1 cellular context compared by ENCODE assay signal in the genomic region with DNA sequence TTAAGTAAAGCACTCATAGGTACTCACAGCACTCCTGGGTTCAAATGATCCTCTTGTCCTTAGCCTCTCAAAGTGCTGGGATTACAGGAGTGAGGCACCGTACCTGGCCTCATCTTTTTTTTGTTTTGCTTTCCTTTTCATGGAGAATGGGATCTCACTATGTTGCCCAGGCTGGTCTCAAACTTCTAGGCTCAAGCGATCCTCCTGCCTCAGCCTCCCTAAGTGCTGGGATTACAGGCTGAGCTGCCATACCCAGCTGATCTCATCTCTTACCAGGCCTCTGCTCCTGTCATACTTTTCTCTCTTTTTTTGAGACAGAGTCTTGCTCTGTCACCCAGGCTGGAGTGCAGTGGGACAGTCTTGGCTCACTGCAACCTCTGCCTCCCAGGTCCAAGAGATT.
A peak's percentile ranks its signal among the peaks of the same experiment; 100 is the strongest.
TF ChIP-seq lines count a peak whose summit lies in the region.

No MANE protein-coding gene starts in this region.

TF ChIP-seq in HEK293, 187 proteins besides CTCF, POLR2A, EP300 and RAD21:
- peak; percentile 89 for TF ChIP-seq ZNF121 (tag by site-specific recombination; IDR thresholded peaks at IDR 0.05)
